ENCODE assay signal across 24 cellular contexts in genomic region chr4:853416-853781, GRCh38. TPM values are rescaled to one million over a fixed set of nuclear protein-coding genes. Genes with fewer than 3 reads are reported as not detected.
DNase-seq lines count a peak whose midpoint lies in the region; ATAC-seq and TF ChIP-seq lines count a peak whose summit lies in the region.
"Had no signal": no experiment of that assay in that cellular context is flagged by ENCODE, and none has a peak within 500 bp of the region (broad histone marks: within the 10 kb centered on the region; RNA-seq: fewer than 3 reads in every experiment).

No MANE protein-coding gene starts in this region.

- H3K4me3 Mint-ChIP-seq in activated naive CD4-positive, alpha-beta T cell treated with anti-CD3 and anti-CD28 coated beads, Interleukin-2, amount 10 ng/mL, durations not matched to agents 7 days and 5 days = no peak overlapping the region
- H3K4me3 Mint-ChIP-seq: CD4-positive, alpha-beta memory T cell had no signal

- H3K4me1 ChIP-seq in RWPE2 (ENCODE audit: insufficient read depth, poor library complexity, severe bottlenecking) (no peaks in the 10 kb centered on the region), right cardiac atrium (ENCODE audit: control insufficient read depth, insufficient read depth, low read length) (no peaks in the 10 kb centered on the region), upper lobe of right lung (no peaks in the 10 kb centered on the region), mesenchymal stem cell (ENCODE audit: control insufficient read depth, insufficient read depth, low read depth, low read length) (peaks cover 3% of the 10 kb centered on the region)
- H3K4me1 ChIP-seq: Caco-2 had no signal

- peaks cover 3% of the 10 kb centered on the region for H3K4me1 Mint-ChIP-seq in activated naive CD4-positive, alpha-beta T cell treated with anti-CD3 and anti-CD28 coated beads, Interleukin-2, amount 10 ng/mL, durations not matched to agents 7 days and 5 days
- H3K4me1 Mint-ChIP-seq: IgD-negative memory B cell had no signal

- no peak overlapping the region for H3K4ac ChIP-seq in mesenchymal stem cell (ENCODE audit: low read depth in 1 of 2, low read length in 2 of 2)

- peaks cover 19% of the 10 kb centered on the region for H3K36me3 ChIP-seq in RWPE2 (ENCODE audit: low read depth)
- peaks cover 61% of the 10 kb centered on the region for H3K36me3 ChIP-seq in upper lobe of right lung
- H3K36me3 ChIP-seq in mesenchymal stem cell (ENCODE audit: control insufficient read depth in 1 of 2, insufficient read depth in 2 of 2, low read depth in 1 of 2, low read length in 2 of 2) = peaks cover 70 to 80% of the 10 kb centered on the region in 2 experiments

- no peak overlapping the region for H2BK15ac ChIP-seq in mesenchymal stem cell (ENCODE audit: low read depth, poor library complexity, severe bottlenecking)

- no peak overlapping the region for H3K23ac ChIP-seq in mesenchymal stem cell (ENCODE audit: low read length in 2 of 2)

- H3K27ac Mint-ChIP-seq in activated naive CD4-positive, alpha-beta T cell treated with anti-CD3 and anti-CD28 coated beads, Interleukin-2, amount 10 ng/mL, durations not matched to agents 7 days and 5 days = no peak overlapping the region
- H3K27ac Mint-ChIP-seq: CD4-positive, alpha-beta memory T cell had no signal

- no peak overlapping the region for H3K4me2 ChIP-seq in mesenchymal stem cell (ENCODE audit: low read length, poor library complexity, severe bottlenecking)
- H3K4me2 ChIP-seq: BLaER1 treated with 17β-estradiol and CSF1 and Interleukin-3, amounts not matched to agents 10 nM and 100 nM had no signal

- H3K9me3 Mint-ChIP-seq in activated naive CD4-positive, alpha-beta T cell treated with anti-CD3 and anti-CD28 coated beads, Interleukin-2, amount 10 ng/mL, durations not matched to agents 7 days and 5 days = peaks cover 19% of the 10 kb centered on the region
- H3K9me3 Mint-ChIP-seq: IgD-negative memory B cell had no signal

- no peak overlapping the region for H3K14ac ChIP-seq in mesenchymal stem cell (ENCODE audit: low read length in 2 of 2)

- no peak overlapping the region for H2BK120ac ChIP-seq in mesenchymal stem cell (ENCODE audit: low read depth, low read length)

- no peaks in the 10 kb centered on the region for H3K27me3 Mint-ChIP-seq in activated naive CD4-positive, alpha-beta T cell treated with anti-CD3 and anti-CD28 coated beads, Interleukin-2, amount 10 ng/mL, durations not matched to agents 7 days and 5 days
- H3K27me3 Mint-ChIP-seq: CD4-positive, alpha-beta memory T cell; IgD-negative memory B cell had no signal

- CTCF ChIA-PET in activated naive CD4-positive, alpha-beta T cell treated with anti-CD3 and anti-CD28 coated beads, Interleukin-2, amount 10 ng/mL, durations not matched to agents 7 days and 5 days (lab: Charles Lee) = no interaction called here

- no peak overlapping the region for H3K9ac ChIP-seq in mesenchymal stem cell (ENCODE audit: low read length)
- H3K9ac ChIP-seq: BLaER1 treated with 17β-estradiol and CSF1 and Interleukin-3, amounts not matched to agents 10 nM and 100 nM had no signal

- peaks cover 53% of the 10 kb centered on the region for H3K36me3 Mint-ChIP-seq in activated naive CD4-positive, alpha-beta T cell treated with anti-CD3 and anti-CD28 coated beads, Interleukin-2, amount 10 ng/mL, durations not matched to agents 7 days and 5 days

- intact Hi-C loops in right cardiac atrium (cut with DNase I) (no loop called here), upper lobe of right lung (cut with DNase I) (no loop called here)

- H3K4me3 ChIP-seq in RWPE2 (ENCODE audit: severe bottlenecking) = no peak overlapping the region
- H3K4me3 ChIP-seq in right cardiac atrium (ENCODE audit: low read length) = no peak overlapping the region
- no peak overlapping the region for H3K4me3 ChIP-seq in upper lobe of right lung
- no peak overlapping the region for H3K4me3 ChIP-seq in mesenchymal stem cell (ENCODE audit: insufficient read depth in 1 of 2, low read depth in 1 of 2, low read length in 2 of 2)
- H3K4me3 ChIP-seq: BLaER1 treated with 17β-estradiol and CSF1 and Interleukin-3, amounts not matched to agents 10 nM and 100 nM; SK-N-MC had no signal

- peak; percentile 7 for DNase-seq in activated naive CD4-positive, alpha-beta T cell treated with anti-CD3 and anti-CD28 coated beads, Interleukin-2, amount 50 U/mL, for 16 hours
- DNase-seq in activated naive CD4-positive, alpha-beta T cell treated with anti-CD3 and anti-CD28 coated beads, Interleukin-2, amount 10 ng/mL, durations not matched to agents 7 days and 5 days = no peak
- peak; percentile 63 for DNase-seq in RWPE2 (ENCODE audit: low spot score)
- peak in 2 of 3 donors; percentile 4 to 56 for DNase-seq in right cardiac atrium
- DNase-seq in upper lobe of right lung = peak; percentile 58
- DNase-seq in mesenchymal stem cell = no peak
- no peak for DNase-seq in NCI-H524 treated with DMSO at 0.1 percent for 48 hours (lab: John Stamatoyannopoulos, UW)
- DNase-seq: 8988T, Caco-2, DMS 273 treated with DMSO at 0.1 percent for 48 hours, DMS79 treated with DMSO at 0.1 percent for 48 hours, Karpas-422, MV-4-11, NCI-H1105 treated with DMSO at 0.1 percent for 48 hours, NCI-H2029 treated with DMSO at 0.1 percent for 48 hours, NCI-H226, NCI-H510A treated with DMSO at 0.1 percent for 48 hours, NCI-H82 had no signal

- no peaks in the 10 kb centered on the region for H3K27me3 ChIP-seq in RWPE2 (ENCODE audit: insufficient read depth, poor library complexity, severe bottlenecking)
- no peaks in the 10 kb centered on the region for H3K27me3 ChIP-seq in right cardiac atrium (ENCODE audit: control insufficient read depth, insufficient read depth)
- no peaks in the 10 kb centered on the region for H3K27me3 ChIP-seq in upper lobe of right lung
- no peaks in the 10 kb centered on the region for H3K27me3 ChIP-seq in mesenchymal stem cell (ENCODE audit: control insufficient read depth in 1 of 2, insufficient read depth in 1 of 2, low read length in 2 of 2)
- H3K27me3 ChIP-seq: BLaER1 treated with 17β-estradiol and CSF1 and Interleukin-3, amounts not matched to agents 10 nM and 100 nM had no signal

- H3K27ac ChIP-seq in RWPE2 (ENCODE audit: poor library complexity, severe bottlenecking) = no peak overlapping the region
- H3K27ac ChIP-seq in right cardiac atrium (ENCODE audit: low read length) = no peak overlapping the region
- H3K27ac ChIP-seq in upper lobe of right lung = no peak overlapping the region
- no peak overlapping the region for H3K27ac ChIP-seq in mesenchymal stem cell (ENCODE audit: low read length, poor library complexity, severe bottlenecking)
- H3K27ac ChIP-seq: BLaER1 treated with 17β-estradiol and CSF1 and Interleukin-3, amounts not matched to agents 10 nM and 100 nM; SK-N-MC had no signal

- ATAC-seq in RWPE2 (ENCODE audit: low read depth) = no peak
- no peak for ATAC-seq in right cardiac atrium
- no peak for ATAC-seq in upper lobe of right lung
- ATAC-seq: Panc1 had no signal

- H3K9me3 ChIP-seq in RWPE2 (ENCODE audit: severe bottlenecking) = no peaks in the 10 kb centered on the region
- H3K9me3 ChIP-seq in right cardiac atrium (ENCODE audit: control insufficient read depth, low read length) = no peaks in the 10 kb centered on the region
- H3K9me3 ChIP-seq in upper lobe of right lung = no peaks in the 10 kb centered on the region
- H3K9me3 ChIP-seq in mesenchymal stem cell (ENCODE audit: control insufficient read depth, low read length) = no peaks in the 10 kb centered on the region
- H3K9me3 ChIP-seq: Caco-2 had no signal

- no peak overlapping the region for H2BK12ac ChIP-seq in mesenchymal stem cell (ENCODE audit: low read length in 2 of 2)

- H2AK5ac ChIP-seq in mesenchymal stem cell (ENCODE audit: low read length, severe bottlenecking) = no peak overlapping the region

- no peak overlapping the region for H2AFZ ChIP-seq in mesenchymal stem cell (ENCODE audit: low read depth, low read length)

- H4K8ac ChIP-seq in mesenchymal stem cell (ENCODE audit: low read length) = no peak overlapping the region

- no peak overlapping the region for H3K18ac ChIP-seq in mesenchymal stem cell (ENCODE audit: low read depth in 1 of 2, low read length in 2 of 2)

- WGBS in right cardiac atrium = 96% methylated on average over 33 of the region's 33 CpGs
- WGBS in mesenchymal stem cell = 98% methylated on average over 33 of the region's 33 CpGs

- H3K79me1 ChIP-seq in mesenchymal stem cell (replicated peaks; ENCODE audit: low read length, poor library complexity, severe bottlenecking) = peaks cover 24% of the 10 kb centered on the region

- H4K91ac ChIP-seq in mesenchymal stem cell (ENCODE audit: low read length) = no peak overlapping the region

- TF ChIP-seq CTCF in RWPE2 (IDR thresholded peaks at IDR 0.05; ENCODE audit: poor library complexity, severe bottlenecking) (no peak), upper lobe of right lung (IDR thresholded peaks at IDR 0.05) (no peak)

- no peak overlapping the region for H2BK5ac ChIP-seq in mesenchymal stem cell (ENCODE audit: low read depth, low read length, poor library complexity, severe bottlenecking)

RNA-seq across cellular contexts. Expression of gene CPLX1, which starts 27.5 kb away (rescaled TPM):
- total RNA-seq in right cardiac atrium (1 to 10 TPM; 2.1 to 9.3 (median 4.5) TPM), upper lobe of right lung (5.2 TPM)
- 7.2 TPM for polyA plus RNA-seq in right cardiac atrium
- 0.14 TPM for polyA plus RNA-seq in mesenchymal stem cell (2013, experiment 1 of 2)
- polyA plus RNA-seq in mesenchymal stem cell (2013, experiment 2 of 2) = 0.10 TPM
- total RNA-seq: M059J had no signal
- polyA plus RNA-seq: IgD-negative memory B cell had no signal

Comparison
In these comparisons a context has a peak if more than half of its experiments do, and no peak if none do; other contexts are left out.
1. DNase-seq: peak in activated naive CD4-positive, alpha-beta T cell treated with anti-CD3 and anti-CD28 coated beads, Interleukin-2, amount 50 U/mL, for 16 hours (single experiment), RWPE2 (single experiment), right cardiac atrium (2 of 3) and upper lobe of right lung (single experiment); none in activated naive CD4-positive, alpha-beta T cell treated with anti-CD3 and anti-CD28 coated beads, Interleukin-2, amount 10 ng/mL, durations not matched to agents 7 days and 5 days (single experiment), mesenchymal stem cell (single experiment) and NCI-H524 treated with DMSO at 0.1 percent for 48 hours (single experiment).